In the genomic region with DNA sequence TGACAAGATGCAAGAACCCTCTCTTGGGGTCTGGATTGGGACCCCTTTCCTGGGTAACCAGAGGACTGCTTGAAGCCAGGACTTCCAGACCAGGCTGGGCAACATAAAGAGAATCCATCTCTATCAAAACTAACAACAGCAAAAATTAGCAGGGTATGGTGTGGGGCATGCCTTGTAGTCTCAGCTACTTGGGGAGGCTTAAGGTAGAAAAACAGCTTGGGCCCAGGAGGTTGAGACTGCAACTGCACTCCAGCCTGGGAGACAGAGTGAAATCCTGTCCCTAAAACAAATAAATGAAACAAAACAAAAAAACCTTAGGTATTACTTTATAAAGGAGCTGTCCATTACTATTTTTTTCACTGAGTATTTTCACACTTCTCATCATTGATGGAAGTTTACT, we compare ENCODE assay signal across 31 cellular contexts.
"Had no signal": no experiment of that assay in that cellular context is flagged by ENCODE, and none has a peak within 500 bp of the region (broad histone marks: within the 10 kb centered on the region; RNA-seq: fewer than 3 reads in every experiment).

No MANE protein-coding gene starts in this region.

- H3K27me3 ChIP-seq: adrenal gland, ascending aorta, breast epithelium, pancreas, stomach, thyroid gland had no signal

- H3K36me3 ChIP-seq: adrenal gland, ascending aorta, breast epithelium, lower lobe of right lung, pancreas, prostate gland, stomach, thyroid gland had no signal

- DNase-seq: activated CD4-positive, alpha-beta T cell treated with anti-CD3 and anti-CD28 coated beads for 48 hours; activated CD4-positive, alpha-beta T cell treated with anti-CD3 and anti-CD28 coated beads, Interleukin-2, amount 50 U/mL, for 48 hours; activated CD8-positive, alpha-beta memory T cell treated with anti-CD3 and anti-CD28 coated beads for 24 hours; activated effector memory CD4-positive, alpha-beta T cell treated with anti-CD3 and anti-CD28 coated beads, Interleukin-2, amount 50 U/mL, for 16 hours; activated naive CD4-positive, alpha-beta T cell treated with anti-CD3 and anti-CD28 coated beads for 36 hours; activated naive CD8-positive, alpha-beta T cell treated with anti-CD3 and anti-CD28 coated beads for 36 hours; adrenal gland; dermis blood vessel endothelial cell; effector CD8-positive, alpha-beta T cell; kidney glomerular epithelial cell; lower lobe of right lung; mesenchymal stem cell; natural killer cell; nucleus accumbens; pancreas; retina; stimulated activated CD4-positive, alpha-beta T cell treated with anti-CD3 and anti-CD28 coated beads, Interleukin-12 subunit alpha, Interleukin-12 subunit beta, amount 100 ng/mL, for 4 hours; stimulated activated CD4-positive, alpha-beta T cell treated with anti-CD3 and anti-CD28 coated beads, Interleukin-4, amount 100 ng/mL, for 1 hour; stomach; SW 1271; T-helper 9 cell; thyroid gland had no signal

- H3K27ac ChIP-seq: ascending aorta, breast epithelium, lower lobe of right lung, pancreas, prostate gland, skin epidermis, stomach, thyroid gland, VCaP had no signal

- H3K4me1 ChIP-seq: ascending aorta, breast epithelium, lower lobe of right lung, pancreas, prostate gland, stomach, thyroid gland had no signal

- H3K9me3 Mint-ChIP-seq: activated T-helper 1 cell treated with anti-CD3 and anti-CD28 coated beads, Interleukin-12 subunit alpha, Interleukin-12 subunit beta, Interleukin-2, Interleukin-4 antibody, amounts not matched to agents 30 ng/mL and 10 ng/mL and 1 ng/mL, durations not matched to agents 14 hours and 24 hours and 36 hours; central memory CD8-positive, alpha-beta T cell; natural killer cell had no signal

- H3K27ac Mint-ChIP-seq: activated naive CD4-positive, alpha-beta T cell treated with anti-CD3 and anti-CD28 coated beads for 36 hours; activated naive CD8-positive, alpha-beta T cell treated with anti-CD3 and anti-CD28 coated beads for 36 hours; activated T-helper 1 cell treated with anti-CD3 and anti-CD28 coated beads, Interleukin-12 subunit alpha, Interleukin-12 subunit beta, Interleukin-2, Interleukin-4 antibody, amounts not matched to agents 30 ng/mL and 10 ng/mL and 1 ng/mL, durations not matched to agents 14 hours and 24 hours and 36 hours; natural killer cell; stimulated activated memory B cell treated with anti-CD40 and anti-IgM and Interleukin-4, amounts not matched to agents 10 μg/mL and 1 μg/mL and 100 μg/mL, for 72 hours; T-helper 1 cell treated with Interleukin-12 subunit alpha and Interleukin-12 subunit beta and Interleukin-4 antibody, amounts not matched to agents 30 μg/mL and 1 μg/mL, for 36 hours had no signal

- H3K4me3 ChIP-seq: adrenal gland, ascending aorta, breast epithelium, lower lobe of right lung, pancreas, prostate gland, skin epidermis, stomach, thyroid gland had no signal

- H3K27me3 Mint-ChIP-seq: activated naive CD8-positive, alpha-beta T cell treated with anti-CD3 and anti-CD28 coated beads for 36 hours; central memory CD8-positive, alpha-beta T cell; stimulated activated memory B cell treated with anti-CD40 and anti-IgM and Interleukin-4, amounts not matched to agents 10 μg/mL and 1 μg/mL and 100 μg/mL, for 72 hours had no signal

- H3K9me3 ChIP-seq: adrenal gland, ascending aorta, breast epithelium, lower lobe of right lung, pancreas, prostate gland, thyroid gland had no signal

- H3K4me3 Mint-ChIP-seq: activated naive CD4-positive, alpha-beta T cell treated with anti-CD3 and anti-CD28 coated beads for 36 hours; activated naive CD8-positive, alpha-beta T cell treated with anti-CD3 and anti-CD28 coated beads for 36 hours; activated T-helper 1 cell treated with anti-CD3 and anti-CD28 coated beads, Interleukin-12 subunit alpha, Interleukin-12 subunit beta, Interleukin-2, Interleukin-4 antibody, amounts not matched to agents 30 ng/mL and 10 ng/mL and 1 ng/mL, durations not matched to agents 14 hours and 24 hours and 36 hours; central memory CD8-positive, alpha-beta T cell; natural killer cell; stimulated activated memory B cell treated with anti-CD40 and anti-IgM and Interleukin-4, amounts not matched to agents 10 μg/mL and 1 μg/mL and 100 μg/mL, for 72 hours; T-helper 1 cell treated with Interleukin-12 subunit alpha and Interleukin-12 subunit beta and Interleukin-4 antibody, amounts not matched to agents 30 μg/mL and 1 μg/mL, for 36 hours had no signal

- H3K36me3 Mint-ChIP-seq: natural killer cell had no signal
